ENCODE assay signal across 17 cellular contexts in the genomic region with DNA sequence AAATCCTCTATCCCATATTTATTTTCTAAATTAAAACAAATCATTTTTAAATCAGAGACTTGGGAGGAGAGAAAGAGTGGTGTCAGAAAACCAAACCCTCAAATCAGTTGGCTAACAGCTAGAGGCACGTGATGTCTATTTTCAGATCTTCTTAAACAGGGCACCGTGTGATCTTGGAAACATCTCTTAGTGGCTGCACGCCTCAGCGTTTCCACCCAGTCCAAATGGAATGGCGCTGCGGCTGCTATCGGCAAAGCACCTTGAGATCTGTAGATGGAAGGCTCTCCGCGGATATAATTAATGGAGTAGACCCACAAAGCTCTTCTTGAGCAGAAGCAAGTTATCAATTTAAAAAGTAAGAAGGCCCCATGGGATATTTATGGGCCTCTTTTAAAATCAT.
"Had no signal": no experiment of that assay in that cellular context is flagged by ENCODE, and none has a peak within 500 bp of the region (broad histone marks: within the 10 kb centered on the region; RNA-seq: fewer than 3 reads in every experiment).

No MANE protein-coding gene starts in this region.

- H3K4me3 Mint-ChIP-seq: natural killer cell had no signal

- H3K27me3 ChIP-seq: left lung had no signal

- H3K9me3 ChIP-seq: left lung, mucosa of descending colon, thoracic aorta had no signal

- DNase-seq: activated CD4-positive, alpha-beta T cell treated with anti-CD3 and anti-CD28 coated beads, Interleukin-2, amount 50 U/mL, for 4 hours; activated naive CD4-positive, alpha-beta T cell treated with Interleukin-2 at 50 U/mL for 16 hours; activated T-cell treated with anti-CD3 and anti-CD28 coated beads for 4 hours; anterior cingulate cortex; dermis blood vessel endothelial cell; hypothalamus; kidney; left lung; mucosa of descending colon; natural killer cell; small intestine; stimulated activated CD4-positive, alpha-beta T cell treated with anti-CD3 and anti-CD28 coated beads, Interleukin-4, amount 100 ng/mL, for 4 hours; stimulated activated CD8-positive, alpha-beta memory T cell treated with anti-CD3 and anti-CD28 coated beads, Interleukin-4, amount 100 ng/mL, for 48 hours; stimulated activated naive CD4-positive, alpha-beta T cell treated with Interleukin-2 at 50 U/mL for 16 hours; T-helper 9 cell had no signal

- H3K36me3 Mint-ChIP-seq: natural killer cell had no signal

- H3K4me3 ChIP-seq: left lung, mucosa of descending colon, thoracic aorta had no signal

- H3K4me1 Mint-ChIP-seq: natural killer cell had no signal

- H3K9me3 Mint-ChIP-seq: natural killer cell had no signal

- H3K27ac Mint-ChIP-seq: natural killer cell had no signal

- H3K27ac ChIP-seq: epithelial cell of prostate, left lung had no signal
